8 cellular contexts compared by ENCODE assay signal in genomic region chr19:4851551-4852290, GRCh38. TPM values are rescaled to one million over a fixed set of nuclear protein-coding genes. Genes with fewer than 3 reads are reported as not detected.
DNase-seq lines count a peak whose midpoint lies in the region; ATAC-seq, FAIRE-seq and TF ChIP-seq lines count a peak whose summit lies in the region.

No MANE protein-coding gene starts in this region.

- peak; percentile 98 for DNase-seq in D721Med (ENCODE audit: insufficient read length, low spot score)
- peak; percentile 62 to 73 (median 65) for DNase-seq in T-helper 17 cell
- DNase-seq in anterior cingulate cortex (lab: John Stamatoyannopoulos, UW): peak in 51 of 58 donors; percentile 2 to 80 (median 37)
- peak; percentile 68 for DNase-seq in hepatocyte (ENCODE audit: low spot score)
- DNase-seq in smooth muscle cell (lab: John Stamatoyannopoulos, UW; ENCODE audit: unreplicated experiment): peak; percentile 2

- ATAC-seq in T-helper 17 cell: peak; percentile 86
- ATAC-seq in GM19467 (IDR thresholded peaks at IDR 0.05; ENCODE audit: unreplicated experiment): no peak
- no peak for ATAC-seq in HG03280 (IDR thresholded peaks at IDR 0.05; ENCODE audit: unreplicated experiment)

- 91% methylated on average over 37 of the region's 42 CpGs for WGBS in hepatocyte (ENCODE audit: low lambda C conversion rate, missing lambda C conversion rate)
- WGBS in smooth muscle cell (ENCODE audit: low lambda C conversion rate): 89% methylated on average over 28 of the region's 42 CpGs

- H3K4me3 Mint-ChIP-seq in T-helper 17 cell: no peak overlapping the region

- H3K9me3 ChIP-seq in T-helper 17 cell (ENCODE audit: control insufficient read depth, low read length, poor library complexity, severe bottlenecking) (no peaks in the 10 kb centered on the region), hepatocyte (ENCODE audit: low read depth) (no peaks in the 10 kb centered on the region), smooth muscle cell (replicated peaks; ENCODE audit: low read depth) (no peaks in the 10 kb centered on the region)

- H3K79me2 ChIP-seq in KMS-11 (ENCODE audit: insufficient read depth, low read depth) (no peaks in the 10 kb centered on the region), hepatocyte (no peaks in the 10 kb centered on the region), smooth muscle cell (ENCODE audit: low read depth) (no peaks in the 10 kb centered on the region)

- no peaks in the 10 kb centered on the region for H3K9me2 ChIP-seq in hepatocyte (replicated peaks; ENCODE audit: insufficient read depth)

- no peak overlapping the region for H3K27ac Mint-ChIP-seq in T-helper 17 cell

- no peaks in the 10 kb centered on the region for H3F3A ChIP-seq in smooth muscle cell (ENCODE audit: low read depth)

- FAIRE-seq in D721Med (lab: Jason Lieb, UNC): no peak

- H3K36me3 ChIP-seq in KMS-11 (ENCODE audit: insufficient read depth): no peaks in the 10 kb centered on the region
- no peaks in the 10 kb centered on the region for H3K36me3 ChIP-seq in hepatocyte (replicated peaks; ENCODE audit: insufficient read depth, low read depth)
- H3K36me3 ChIP-seq in smooth muscle cell (ENCODE audit: low read depth): no peaks in the 10 kb centered on the region

- H4K20me1 ChIP-seq in KMS-11 (ENCODE audit: insufficient read depth) (no peaks in the 10 kb centered on the region), hepatocyte (ENCODE audit: insufficient read depth, poor library complexity, severe bottlenecking) (no peaks in the 10 kb centered on the region), smooth muscle cell (ENCODE audit: low read depth) (peaks cover 30% of the 10 kb centered on the region)

- H3K27me3 Mint-ChIP-seq in T-helper 17 cell: no peaks in the 10 kb centered on the region

- H3K4me3 ChIP-seq in KMS-11 (IDR thresholded peaks at IDR 0.05; ENCODE audit: insufficient read depth, low read depth, low read length) (no peak overlapping the region), hepatocyte (no peak overlapping the region), smooth muscle cell (no peak overlapping the region)

- H3K9ac ChIP-seq in KMS-11 (no peak overlapping the region), smooth muscle cell (ENCODE audit: low read depth) (no peak overlapping the region)

- H3K4me1 ChIP-seq in KMS-11 (ENCODE audit: low read depth, poor library complexity, severe bottlenecking) (peaks cover 14% of the 10 kb centered on the region), hepatocyte (ENCODE audit: insufficient read depth) (no peaks in the 10 kb centered on the region), smooth muscle cell (ENCODE audit: low read depth) (no peaks in the 10 kb centered on the region)

- H3K36me3 Mint-ChIP-seq in T-helper 17 cell (ENCODE audit: low read depth): peaks cover 3% of the 10 kb centered on the region

- H3K4me2 ChIP-seq in KMS-11 (no peak overlapping the region), hepatocyte (no peak overlapping the region), smooth muscle cell (no peak overlapping the region)

- H2AFZ ChIP-seq in KMS-11 (ENCODE audit: low read depth) (no peak overlapping the region), hepatocyte (no peak overlapping the region), smooth muscle cell (ENCODE audit: low read depth) (no peak overlapping the region)

- H3K27me3 ChIP-seq in KMS-11 (ENCODE audit: insufficient read depth, low read depth) (no peaks in the 10 kb centered on the region), hepatocyte (no peaks in the 10 kb centered on the region), smooth muscle cell (ENCODE audit: low read depth) (no peaks in the 10 kb centered on the region)

- peaks cover 4% of the 10 kb centered on the region for H3K4me1 Mint-ChIP-seq in T-helper 17 cell

- TF ChIP-seq CTCF in D721Med (IDR thresholded peaks at IDR 0.05; ENCODE audit: insufficient read depth, missing control alignments) (peak; percentile 84), KMS-11 (conservative IDR thresholded peaks at IDR 0.05; ENCODE audit: low read depth, low read length) (peak; percentile 75), hepatocyte (IDR thresholded peaks at IDR 0.05; ENCODE audit: poor library complexity) (peak; percentile 69), smooth muscle cell (IDR thresholded peaks at IDR 0.05; ENCODE audit: borderline replicate concordance, insufficient read depth, poor library complexity, severe bottlenecking) (peak; percentile 69)

- no peak overlapping the region for H3K27ac ChIP-seq in KMS-11
- no peak overlapping the region for H3K27ac ChIP-seq in hepatocyte
- no peak overlapping the region for H3K27ac ChIP-seq in smooth muscle cell (ENCODE audit: low read depth)

RNA-seq across cellular contexts. Expression of gene PLIN3, which starts 15.7 kb away (rescaled TPM):
- total RNA-seq in T-helper 17 cell (10 to 100 TPM; 19.7 to 21.7 TPM), hepatocyte (97.8 and 108 TPM in 2 replicates), smooth muscle cell (101 and 102 TPM in 2 replicates)
- polyA plus RNA-seq in hepatocyte (118 and 121 TPM in 2 replicates), smooth muscle cell (176 and 202 TPM in 2 replicates)

RNA-seq across cellular contexts. Expression of gene TICAM1, which starts 20.2 kb away (rescaled TPM):
- total RNA-seq in T-helper 17 cell (10 to 100 TPM; 23.4 to 29.1 TPM), hepatocyte (3.7 and 5.0 TPM in 2 replicates), smooth muscle cell (3.5 and 4.6 TPM in 2 replicates)
- polyA plus RNA-seq in hepatocyte (20.5 and 21.3 TPM in 2 replicates), smooth muscle cell (13.9 and 22.9 TPM in 2 replicates)

RNA-seq across cellular contexts. Expression of gene ARRDC5, which starts 51.0 kb away (rescaled TPM):
- total RNA-seq in T-helper 17 cell: 1 to 10 TPM; 4.0 to 4.8 TPM
- total RNA-seq in hepatocyte: not detected in 2 replicates
- polyA plus RNA-seq in hepatocyte: 0.12 TPM in 1 of 2 replicates, not detected in the other
- not detected in 2 replicates for total RNA-seq in smooth muscle cell
- polyA plus RNA-seq in smooth muscle cell: not detected in 2 replicates

RNA-seq across cellular contexts. Expression of gene UHRF1, which starts 57.6 kb away (rescaled TPM):
- total RNA-seq in T-helper 17 cell (under 1 TPM; 0.12 to 0.34 TPM), hepatocyte (5.1 and 9.9 TPM in 2 replicates), smooth muscle cell (11.3 and 16.9 TPM in 2 replicates)
- polyA plus RNA-seq in hepatocyte (11.5 and 13.6 TPM in 2 replicates), smooth muscle cell (22.7 and 27.2 TPM in 2 replicates)

Comparison
In these comparisons a context has a peak if more than half of its experiments do, and no peak if none do; other contexts are left out.
1. DNase-seq: peak in every context shown above with its lines; median percentile 98 in D721Med; 68 in hepatocyte; 65 in T-helper 17 cell; 37 in anterior cingulate cortex; 2 in smooth muscle cell.